ENCODE assay signal across 25 cellular contexts in the genomic region with DNA sequence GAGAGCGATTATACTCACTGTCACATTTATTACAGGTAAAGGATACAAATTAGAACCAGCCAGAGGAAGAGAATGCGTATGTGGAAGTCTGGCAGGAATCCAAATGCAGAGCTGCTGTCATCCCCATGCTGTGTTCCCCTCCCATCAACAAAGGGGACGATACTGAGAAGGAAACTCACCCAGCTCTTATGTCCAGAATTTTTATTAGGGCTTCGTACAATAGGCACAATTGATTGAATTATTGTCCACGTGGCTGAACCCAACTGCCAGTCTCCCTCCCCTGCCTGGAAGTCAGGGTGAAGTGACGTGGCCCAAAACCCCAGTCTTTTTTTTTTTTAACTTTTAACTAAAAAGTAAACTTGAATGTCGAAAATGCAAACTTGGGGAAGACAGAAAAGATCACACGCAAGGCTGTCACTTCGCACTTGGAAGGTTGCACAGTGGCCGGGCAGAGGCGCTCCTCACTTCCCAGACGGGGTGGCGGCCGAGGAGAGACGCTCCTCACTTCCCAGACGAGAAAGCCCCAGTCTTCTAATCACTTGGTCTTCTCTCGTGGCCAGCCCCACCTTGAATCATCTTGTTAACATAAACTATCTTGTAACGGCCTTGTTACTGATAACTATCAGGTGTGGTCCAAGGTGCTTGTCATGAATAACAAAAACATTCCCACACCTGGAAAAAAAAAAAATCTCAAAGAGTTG. TPM values are rescaled to one million over a fixed set of nuclear protein-coding genes. Genes with fewer than 3 reads are reported as not detected.
DNase-seq lines count a peak whose midpoint lies in the region; ATAC-seq, FAIRE-seq and TF ChIP-seq lines count a peak whose summit lies in the region.
"Had no signal": no experiment of that assay in that cellular context is flagged by ENCODE, and none has a peak within 500 bp of the region (broad histone marks: within the 10 kb centered on the region; RNA-seq: fewer than 3 reads in every experiment).

No MANE protein-coding gene starts in this region.

- H3K27me3 Mint-ChIP-seq in WTC11 (ENCODE audit: low read depth): peaks cover 13% of the 10 kb centered on the region

- H3K9me3 ChIP-seq in small intestine (ENCODE audit: control insufficient read depth, low read depth): no peaks in the 10 kb centered on the region
- H3K9me3 ChIP-seq: A549, body of pancreas, heart left ventricle had no signal

- no peak for FAIRE-seq in small intestine (lab: Jason Lieb, UNC)
- FAIRE-seq: A549, colon, D721Med, endometrium, G401.6, TTC549 had no signal

- no peak overlapping the region for H3K27ac ChIP-seq in small intestine (ENCODE audit: low read depth in 1 of 2, low read length in 1 of 2)
- H3K27ac ChIP-seq: A549; BLaER1 treated with 17β-estradiol and CSF1 and Interleukin-3, amounts not matched to agents 10 nM and 100 nM; body of pancreas; heart left ventricle; spleen had no signal

- no peaks in the 10 kb centered on the region for H3K36me3 ChIP-seq in small intestine (ENCODE audit: control insufficient read depth in 2 of 2, insufficient read depth in 2 of 2, low read length in 2 of 2)
- H3K36me3 ChIP-seq: BLaER1 treated with 17β-estradiol and CSF1 and Interleukin-3, amounts not matched to agents 10 nM and 100 nM; heart left ventricle; MG63; spleen had no signal

- POLR2A ChIA-PET in WTC11 (lab: Charles Lee): no interaction called here

- peak; percentile 15 for DNase-seq in NCI-H2107 treated with DMSO at 0.1 percent for 48 hours (lab: John Stamatoyannopoulos, UW; ENCODE audit: unreplicated experiment)
- DNase-seq in NCI-H2107 (lab: John Stamatoyannopoulos, UW): no peak
- DNase-seq in NCI-H345 (lab: John Stamatoyannopoulos, UW): peak; percentile 90
- peak; percentile 18 for DNase-seq in left kidney (ENCODE audit: low read depth, low spot score)
- peak; percentile 15 for DNase-seq in small intestine
- DNase-seq in OCI-M2 (lab: John Stamatoyannopoulos, UW; ENCODE audit: unreplicated experiment): no peak
- DNase-seq in WTC11 (ENCODE audit: low spot score): no peak
- DNase-seq: activated CD4-positive, alpha-beta T cell treated with anti-CD3 and anti-CD28 coated beads for 48 hours; activated naive CD8-positive, alpha-beta T cell treated with anti-CD3 and anti-CD28 coated beads, Interleukin-2, amount 10 ng/mL, durations not matched to agents 7 days and 5 days; body of pancreas; H7; heart left ventricle; MG63; spleen; stimulated activated CD4-positive, alpha-beta T cell treated with anti-CD3 and anti-CD28 coated beads, Interleukin-4, amount 100 ng/mL, for 4 hours had no signal

- 27 to 68% (median 49%) methylated on average over 18 of the region's 18 CpGs for WGBS in small intestine, 3 donors

- CTCF ChIA-PET in WTC11 (lab: Charles Lee): no interaction called here

- H3K4me1 ChIP-seq in small intestine (ENCODE audit: control insufficient read depth in 2 of 2, insufficient read depth in 1 of 2, low read depth in 1 of 2, low read length in 1 of 2): no peaks in the 10 kb centered on the region
- H3K4me1 ChIP-seq: A549 had no signal

- H3K27ac Mint-ChIP-seq in WTC11: no peak overlapping the region
- H3K27ac Mint-ChIP-seq: activated naive CD8-positive, alpha-beta T cell treated with anti-CD3 and anti-CD28 coated beads, Interleukin-2, amount 10 ng/mL, durations not matched to agents 7 days and 5 days; activated T-helper 2 cell treated with anti-CD3 and anti-CD28 coated beads, Interferon-gamma antibody, Interleukin-2, Interleukin-4, amounts not matched to agents 10 μg/mL and 5 μg/mL and 100 μg/mL, durations not matched to agents 14 hours and 24 hours and 36 hours had no signal

- H3K4me3 ChIP-seq in small intestine (ENCODE audit: low read depth in 1 of 2, low read length in 2 of 2): no peak overlapping the region
- H3K4me3 ChIP-seq: A549; BLaER1 treated with 17β-estradiol and CSF1 and Interleukin-3, amounts not matched to agents 10 nM and 100 nM; body of pancreas; heart left ventricle; lung; MG63; spleen had no signal

- no peak overlapping the region for H3K4me3 Mint-ChIP-seq in WTC11
- H3K4me3 Mint-ChIP-seq: activated naive CD8-positive, alpha-beta T cell treated with anti-CD3 and anti-CD28 coated beads, Interleukin-2, amount 10 ng/mL, durations not matched to agents 7 days and 5 days had no signal

- no peak for ATAC-seq in WTC11
- ATAC-seq in GM18498 (IDR thresholded peaks at IDR 0.05; ENCODE audit: unreplicated experiment): no peak
- ATAC-seq: body of pancreas, heart left ventricle had no signal

- H3K4me1 Mint-ChIP-seq in WTC11: peaks cover 15% of the 10 kb centered on the region

- no peaks in the 10 kb centered on the region for H3K36me3 Mint-ChIP-seq in WTC11
- H3K36me3 Mint-ChIP-seq: activated naive CD8-positive, alpha-beta T cell treated with anti-CD3 and anti-CD28 coated beads, Interleukin-2, amount 10 ng/mL, durations not matched to agents 7 days and 5 days had no signal

- TF ChIP-seq CTCF in WTC11 (IDR thresholded peaks at IDR 0.05): no peak

- H3K27me3 ChIP-seq in small intestine (ENCODE audit: control insufficient read depth in 2 of 2, insufficient read depth in 2 of 2, low read length in 2 of 2): peaks cover 0 to 5% of the 10 kb centered on the region in 2 donors
- H3K27me3 ChIP-seq: BLaER1 treated with 17β-estradiol and CSF1 and Interleukin-3, amounts not matched to agents 10 nM and 100 nM; MG63 had no signal

- no peaks in the 10 kb centered on the region for H3K9me3 Mint-ChIP-seq in WTC11
- H3K9me3 Mint-ChIP-seq: activated naive CD8-positive, alpha-beta T cell treated with anti-CD3 and anti-CD28 coated beads, Interleukin-2, amount 10 ng/mL, durations not matched to agents 7 days and 5 days; activated T-helper 2 cell treated with anti-CD3 and anti-CD28 coated beads, Interferon-gamma antibody, Interleukin-2, Interleukin-4, amounts not matched to agents 10 μg/mL and 5 μg/mL and 100 μg/mL, durations not matched to agents 14 hours and 24 hours and 36 hours had no signal

TF ChIP-seq in WTC11, 78 proteins besides CTCF, POLR2A, EP300 and RAD21:
- TF ChIP-seq CBFB (CRISPR knock-in tag; IDR thresholded peaks at IDR 0.05; ENCODE audit: low read depth): no peak
- TF ChIP-seq GABPB1 (CRISPR knock-in tag; IDR thresholded peaks at IDR 0.05): no peak
- TF ChIP-seq, protein P1, sequence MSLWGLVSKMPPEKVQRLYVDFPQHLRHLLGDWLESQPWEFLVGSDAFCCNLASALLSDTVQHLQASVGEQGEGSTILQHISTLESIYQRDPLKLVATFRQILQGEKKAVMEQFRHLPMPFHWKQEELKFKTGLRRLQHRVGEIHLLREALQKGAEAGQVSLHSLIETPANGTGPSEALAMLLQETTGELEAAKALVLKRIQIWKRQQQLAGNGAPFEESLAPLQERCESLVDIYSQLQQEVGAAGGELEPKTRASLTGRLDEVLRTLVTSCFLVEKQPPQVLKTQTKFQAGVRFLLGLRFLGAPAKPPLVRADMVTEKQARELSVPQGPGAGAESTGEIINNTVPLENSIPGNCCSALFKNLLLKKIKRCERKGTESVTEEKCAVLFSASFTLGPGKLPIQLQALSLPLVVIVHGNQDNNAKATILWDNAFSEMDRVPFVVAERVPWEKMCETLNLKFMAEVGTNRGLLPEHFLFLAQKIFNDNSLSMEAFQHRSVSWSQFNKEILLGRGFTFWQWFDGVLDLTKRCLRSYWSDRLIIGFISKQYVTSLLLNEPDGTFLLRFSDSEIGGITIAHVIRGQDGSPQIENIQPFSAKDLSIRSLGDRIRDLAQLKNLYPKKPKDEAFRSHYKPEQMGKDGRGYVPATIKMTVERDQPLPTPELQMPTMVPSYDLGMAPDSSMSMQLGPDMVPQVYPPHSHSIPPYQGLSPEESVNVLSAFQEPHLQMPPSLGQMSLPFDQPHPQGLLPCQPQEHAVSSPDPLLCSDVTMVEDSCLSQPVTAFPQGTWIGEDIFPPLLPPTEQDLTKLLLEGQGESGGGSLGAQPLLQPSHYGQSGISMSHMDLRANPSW (CRISPR knock-in tag; conservative IDR thresholded peaks at IDR 0.05; ENCODE audit: low read depth): no peak
- no peak for TF ChIP-seq ELF4 (CRISPR knock-in tag; IDR thresholded peaks at IDR 0.05; ENCODE audit: low read depth)
- TF ChIP-seq, protein P2, sequence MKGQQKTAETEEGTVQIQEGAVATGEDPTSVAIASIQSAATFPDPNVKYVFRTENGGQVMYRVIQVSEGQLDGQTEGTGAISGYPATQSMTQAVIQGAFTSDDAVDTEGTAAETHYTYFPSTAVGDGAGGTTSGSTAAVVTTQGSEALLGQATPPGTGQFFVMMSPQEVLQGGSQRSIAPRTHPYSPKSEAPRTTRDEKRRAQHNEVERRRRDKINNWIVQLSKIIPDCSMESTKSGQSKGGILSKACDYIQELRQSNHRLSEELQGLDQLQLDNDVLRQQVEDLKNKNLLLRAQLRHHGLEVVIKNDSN (CRISPR knock-in tag; IDR thresholded peaks at IDR 0.05): no peak
- no peak for TF ChIP-seq OVOL2 (CRISPR knock-in tag; IDR thresholded peaks at IDR 0.05; ENCODE audit: borderline replicate concordance)
- no peak for TF ChIP-seq ZNF425 (CRISPR knock-in tag; conservative IDR thresholded peaks at IDR 0.05)
- TF ChIP-seq MXD4 (CRISPR knock-in tag; IDR thresholded peaks at IDR 0.05; ENCODE audit: borderline replicate concordance): no peak
- no peak for TF ChIP-seq MAX (CRISPR knock-in tag; IDR thresholded peaks at IDR 0.05)

RNA-seq across cellular contexts. Expression of gene ITSN2, which starts 40.0 kb away (rescaled TPM):
- 10 to 100 TPM; 16.3 to 37.1 (median 23.0) TPM for polyA plus RNA-seq in small intestine
- total RNA-seq in WTC11 (2021): 18.1 to 19.8 TPM (median 19.0 TPM) in 3 replicates

Comparison
In these comparisons a context has a peak if more than half of its experiments do, and no peak if none do; other contexts are left out.
1. DNase-seq: peak in NCI-H2107 treated with DMSO at 0.1 percent for 48 hours (single experiment), NCI-H345 (single experiment), left kidney (single experiment) and small intestine (single experiment); none in NCI-H2107 (single experiment), OCI-M2 (single experiment) and WTC11 (single experiment).